Comparison of ENCODE assay signal across 1 cellular context in genomic region chr14:76151398-76152332, GRCh38.
TF ChIP-seq lines count a peak whose summit lies in the region.

GPATCH2L (plus strand) TSS chr14:76151922; CDS start chr14:76154364, 2,442 bp downstream.

TF ChIP-seq in SK-N-SH, 30 proteins besides CTCF, POLR2A, EP300 and RAD21 (continued from another document):
- TF ChIP-seq PBX3 (IDR thresholded peaks at IDR 0.05) (no peak), GATA2 (CRISPR knock-in tag; IDR thresholded peaks at IDR 0.05) (no peak), GABPA (IDR thresholded peaks at IDR 0.05; ENCODE audit: low read depth) (peak; percentile 85), USF2 (IDR thresholded peaks at IDR 0.05; ENCODE audit: borderline replicate concordance, low read depth, low read length) (no peak), IRF3 (IDR thresholded peaks at IDR 0.05; ENCODE audit: low read depth, low read length) (no peak)
